ENCODE assay signal across 23 cellular contexts in the genomic region with DNA sequence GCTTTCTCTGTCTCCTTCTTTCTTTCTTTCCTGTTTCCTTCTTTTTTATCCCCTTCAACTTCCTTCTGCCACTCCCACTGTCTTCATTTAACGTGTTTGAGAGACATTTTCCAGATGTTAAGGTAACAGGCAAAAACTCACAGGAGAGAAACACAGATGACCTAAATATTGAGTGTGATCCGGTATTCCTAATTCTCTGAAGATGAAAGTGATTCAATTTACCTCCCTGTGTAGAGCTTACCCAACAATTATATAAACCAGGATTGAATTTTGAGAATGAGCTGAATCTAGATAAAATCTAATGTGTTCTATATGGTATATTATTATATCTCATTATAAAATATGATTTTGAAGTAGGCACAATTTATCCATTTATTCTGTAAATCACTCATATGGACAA.
"Had no signal": no experiment of that assay in that cellular context is flagged by ENCODE, and none has a peak within 500 bp of the region (broad histone marks: within the 10 kb centered on the region; RNA-seq: fewer than 3 reads in every experiment).

No MANE protein-coding gene starts in this region.

- H3K27ac ChIP-seq: left lung, lower lobe of right lung, ovary, right atrium auricular region, right lobe of liver, stomach, testis, thyroid gland, transverse colon, upper lobe of right lung had no signal

- H3K27me3 ChIP-seq: left lung, ovary, right atrium auricular region, right lobe of liver, stomach, testis, thyroid gland, transverse colon, upper lobe of right lung had no signal

- H3K4me3 ChIP-seq: left lung, lower lobe of right lung, ovary, right atrium auricular region, right lobe of liver, stomach, testis, thyroid gland, transverse colon, upper lobe of right lung had no signal

- H3K4me1 ChIP-seq: left lung, lower lobe of right lung, right atrium auricular region, right lobe of liver, stomach, testis, transverse colon, upper lobe of right lung had no signal

- H3K9me3 ChIP-seq: left lung, lower lobe of right lung, ovary, right lobe of liver, stomach, testis, thyroid gland, transverse colon, upper lobe of right lung had no signal

- DNase-seq: hippocampal formation; kidney glomerular epithelial cell; left colon; left lung; lower lobe of right lung; mammary epithelial cell; mesenchymal stem cell; naive B cell; natural killer cell; ovary; right lobe of liver; stimulated activated CD4-positive, alpha-beta T cell treated with anti-CD3 and anti-CD28 coated beads, Interleukin-12 subunit alpha, Interleukin-12 subunit beta, amount 100 ng/mL, for 4 hours; stimulated activated CD4-positive, alpha-beta T cell treated with anti-CD3 and anti-CD28 coated beads, Interleukin-15, amount 100 ng/mL, for 24 hours; stimulated activated CD4-positive, alpha-beta T cell treated with anti-CD3 and anti-CD28 coated beads, Interleukin-2, amount 100 ng/mL, for 24 hours; stimulated activated CD4-positive, alpha-beta T cell treated with anti-CD3 and anti-CD28 coated beads, Interleukin-4, amount 100 ng/mL, for 1 hour; stimulated activated naive B cell treated with anti-CD40 and anti-IgM and Interleukin-4, amounts not matched to agents 10 μg/mL and 1 μg/mL and 100 μg/mL, for 72 hours; stimulated activated naive CD8-positive, alpha-beta T cell treated with anti-CD3 and anti-CD28 coated beads, Interleukin-15, Interleukin-2, amounts not matched to agents 100 U/mL and 50 U/mL, for 24 hours; stomach; testis; thyroid gland; transverse colon; upper lobe of right lung had no signal

- ATAC-seq: left colon; left lung; lower lobe of right lung; natural killer cell; right lobe of liver; stimulated activated naive B cell treated with anti-CD40 and anti-IgM and Interleukin-4, amounts not matched to agents 10 μg/mL and 1 μg/mL and 100 μg/mL, for 72 hours; stimulated activated naive CD8-positive, alpha-beta T cell treated with anti-CD3 and anti-CD28 coated beads, Interleukin-15, Interleukin-2, amounts not matched to agents 100 U/mL and 50 U/mL, for 24 hours; upper lobe of right lung had no signal

- H3K36me3 ChIP-seq: left lung, lower lobe of right lung, ovary, right atrium auricular region, right lobe of liver, stomach, thyroid gland, transverse colon, upper lobe of right lung had no signal
